In genomic region chr20:51583073-51583472, GRCh38 we compare ENCODE assay signal across 26 cellular contexts. TPM values are rescaled to one million over a fixed set of nuclear protein-coding genes. Genes with fewer than 3 reads are reported as not detected.
A peak's percentile ranks its signal among the peaks of the same experiment; 100 is the strongest.
DNase-seq lines count a peak whose midpoint lies in the region; ATAC-seq lines count a peak whose summit lies in the region.
"Had no signal": no experiment of that assay in that cellular context is flagged by ENCODE, and none has a peak within 500 bp of the region (broad histone marks: within the 10 kb centered on the region; RNA-seq: fewer than 3 reads in every experiment).

No MANE protein-coding gene starts in this region.

- H3K9me3 Mint-ChIP-seq in effector memory CD8-positive, alpha-beta T cell, result no peaks in the 10 kb centered on the region
- H3K9me3 Mint-ChIP-seq: GM23338, T-cell had no signal

- peaks cover 3% of the 10 kb centered on the region for H3K36me3 Mint-ChIP-seq in effector memory CD8-positive, alpha-beta T cell (ENCODE audit: insufficient read depth)
- H3K36me3 Mint-ChIP-seq: CD14-positive monocyte, IgD-negative memory B cell, T-cell had no signal

- peaks cover 17 to 28% of the 10 kb centered on the region in 2 experiments for H3K4me1 ChIP-seq in trophoblast cell (ENCODE audit: control insufficient read depth in 1 of 2, insufficient read depth in 2 of 2, low read length in 2 of 2)

- no peaks in the 10 kb centered on the region for H3K27me3 Mint-ChIP-seq in effector memory CD8-positive, alpha-beta T cell
- H3K27me3 Mint-ChIP-seq: T-cell had no signal

- H3K27ac ChIP-seq in trophoblast cell (ENCODE audit: low read depth, low read length), result no peak overlapping the region
- H3K27ac ChIP-seq: 22Rv1, HL-60 had no signal

- H3K18ac ChIP-seq in trophoblast cell (ENCODE audit: low read length), result peak overlapping the region; percentile 56

- H3K14ac ChIP-seq in trophoblast cell (ENCODE audit: low read length), result peak overlapping the region; percentile 61

- peak overlapping the region; percentile 68 for H2AK5ac ChIP-seq in trophoblast cell (ENCODE audit: low read length)

- no peak overlapping the region for H4K12ac ChIP-seq in trophoblast cell (ENCODE audit: low read depth, low read length)

- DNase-seq in DMS153 treated with DMSO at 0.1 percent for 48 hours (lab: John Stamatoyannopoulos, UW; ENCODE audit: unreplicated experiment), result peak; percentile 11
- no peak for DNase-seq in DMS153 (lab: John Stamatoyannopoulos, UW)
- DNase-seq in NCI-H1417 (lab: John Stamatoyannopoulos, UW), result peak; percentile 28 to 87 (median 70)
- DNase-seq in NCI-H345 treated with DMSO at 0.1 percent for 48 hours (lab: John Stamatoyannopoulos, UW; ENCODE audit: unreplicated experiment), result peak; percentile 68
- DNase-seq in trophoblast cell, result no peak
- DNase-seq in effector memory CD8-positive, alpha-beta T cell, result no peak
- DNase-seq in AG08395 (ENCODE audit: low spot score), result no peak
- DNase-seq: HCEC 1CT, Kasumi-1, MM.1S, NCI-H1092 treated with DMSO at 0.1 percent for 48 hours, NCI-H1930, NCI-H446, NCI-H774, PC-3, RPMI8226, SHP77 treated with DMSO at 0.1 percent for 48 hours, SK-N-SH, T-cell had no signal

- H2BK12ac ChIP-seq in trophoblast cell (ENCODE audit: low read length), result peak overlapping the region; percentile 88

- peaks cover 2 to 6% of the 10 kb centered on the region in 2 donors for H3K4me1 Mint-ChIP-seq in effector memory CD8-positive, alpha-beta T cell (ENCODE audit: low read depth in 2 of 2)
- H3K4me1 Mint-ChIP-seq: GM23338 had no signal

- H3K4me3 ChIP-seq in trophoblast cell (ENCODE audit: low read depth, low read length), result no peak overlapping the region
- H3K4me3 ChIP-seq: GM12878, GM23338 had no signal

- WGBS in trophoblast cell (ENCODE audit: extremely low coverage, insufficient coverage, insufficient read length), result no CpG with 5 or more reads among the region's 13 CpGs

- H3K36me3 ChIP-seq in trophoblast cell (ENCODE audit: control insufficient read depth in 1 of 2, insufficient read depth in 2 of 2, low read length in 2 of 2), result no peaks in the 10 kb centered on the region

- peaks cover 2% of the 10 kb centered on the region for H3K9me3 ChIP-seq in trophoblast cell (ENCODE audit: insufficient read depth, low read depth, low read length)
- H3K9me3 ChIP-seq: SK-N-SH had no signal

- H2BK120ac ChIP-seq in trophoblast cell (ENCODE audit: insufficient read depth, low read length, poor library complexity), result peak overlapping the region; percentile 39

- ATAC-seq in GM19397 (IDR thresholded peaks at IDR 0.05; ENCODE audit: unreplicated experiment), result no peak
- ATAC-seq in effector memory CD8-positive, alpha-beta T cell (replicated peaks), result no peak
- ATAC-seq: GM12878, GM23338, PC-3, T-cell had no signal

- peak overlapping the region; percentile 69 for H4K91ac ChIP-seq in trophoblast cell (ENCODE audit: low read depth, low read length)

- H3K27ac Mint-ChIP-seq in effector memory CD8-positive, alpha-beta T cell, result no peak overlapping the region
- H3K27ac Mint-ChIP-seq: CD14-positive monocyte, GM23338, IgD-negative memory B cell, T-cell had no signal

- no peak overlapping the region for H3K4me3 Mint-ChIP-seq in effector memory CD8-positive, alpha-beta T cell
- H3K4me3 Mint-ChIP-seq: CD14-positive monocyte, GM23338, IgD-negative memory B cell, T-cell had no signal

- H3K23ac ChIP-seq in trophoblast cell (ENCODE audit: low read length), result no peak overlapping the region

- peak overlapping the region; percentile 50 for H2BK5ac ChIP-seq in trophoblast cell (ENCODE audit: low read depth, low read length, poor library complexity)

- peaks cover 26% of the 10 kb centered on the region for H3K79me1 ChIP-seq in trophoblast cell (ENCODE audit: low read length)

- H3K79me2 ChIP-seq in trophoblast cell (ENCODE audit: control insufficient read depth, insufficient read depth, low read length, poor library complexity), result peaks cover 2% of the 10 kb centered on the region

- H3K9ac ChIP-seq in trophoblast cell (ENCODE audit: low read length), result no peak overlapping the region
- H3K9ac ChIP-seq: SK-N-SH had no signal

- peak overlapping the region; percentile 19 for H3K4ac ChIP-seq in trophoblast cell (ENCODE audit: low read depth, low read length)

- no peak overlapping the region for H3K4me2 ChIP-seq in trophoblast cell (ENCODE audit: low read length)
- H3K4me2 ChIP-seq: GM23338, SK-N-SH had no signal

- H3K27me3 ChIP-seq in trophoblast cell (ENCODE audit: insufficient read depth, low read length), result no peaks in the 10 kb centered on the region

- H2AFZ ChIP-seq in trophoblast cell (ENCODE audit: insufficient read depth, low read length, poor library complexity), result no peak overlapping the region

- peak overlapping the region; percentile 26 for H4K8ac ChIP-seq in trophoblast cell (ENCODE audit: low read depth, low read length)

RNA-seq across cellular contexts. Expression of gene NFATC2, which starts 40.6 kb away (rescaled TPM):
- 6.7 and 7.6 TPM in 2 replicates for polyA plus RNA-seq in trophoblast cell (2013)

Comparison
In these comparisons a context has a peak if more than half of its experiments do, and no peak if none do; other contexts are left out.
1. DNase-seq: peak in DMS153 treated with DMSO at 0.1 percent for 48 hours (single experiment), NCI-H1417 (3 of 3) and NCI-H345 treated with DMSO at 0.1 percent for 48 hours (single experiment); none in DMS153 (single experiment), trophoblast cell (0 of 2), effector memory CD8-positive, alpha-beta T cell (0 of 3) and AG08395 (single experiment).